Comparison of ENCODE assay signal across 1 cellular context in the genomic region with DNA sequence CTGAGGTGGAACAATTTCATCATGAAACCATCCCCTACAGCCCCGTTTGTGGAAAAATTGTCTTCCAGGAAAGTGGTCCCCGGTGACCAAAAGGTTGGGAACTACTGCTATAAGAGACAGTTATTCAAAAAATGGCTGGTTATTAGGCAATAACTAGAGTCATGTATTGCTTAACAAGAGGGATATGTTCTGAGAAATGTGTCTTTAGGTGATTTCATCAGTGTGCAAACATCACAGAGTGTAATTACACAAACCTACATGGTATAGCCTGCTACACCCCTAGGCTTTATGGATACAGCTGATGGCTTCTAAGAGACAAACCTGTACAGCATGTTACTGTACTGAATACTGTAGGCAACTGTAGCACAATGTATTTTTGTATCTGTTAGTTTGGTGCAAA.
TF ChIP-seq lines count a peak whose summit lies in the region.

No MANE protein-coding gene starts in this region.

TF ChIP-seq in GM23338, 12 proteins besides CTCF, POLR2A, EP300 and RAD21 (continued from another document):
- TF ChIP-seq ZNF462 (CRISPR knock-in tag; IDR thresholded peaks at IDR 0.05) (no peak), ZNF331 (CRISPR knock-in tag; IDR thresholded peaks at IDR 0.05; ENCODE audit: low read depth) (no peak), EZH2phosphoT487 (IDR thresholded peaks at IDR 0.05; ENCODE audit: unreplicated experiment) (no peak)
